22 cellular contexts compared by ENCODE assay signal in genomic region chr6:116419069-116419468, GRCh38. TPM values are rescaled to one million over a fixed set of nuclear protein-coding genes. Genes with fewer than 3 reads are reported as not detected.
DNase-seq lines count a peak whose midpoint lies in the region; ATAC-seq, FAIRE-seq and TF ChIP-seq lines count a peak whose summit lies in the region.
"Had no signal": no experiment of that assay in that cellular context is flagged by ENCODE, and none has a peak within 500 bp of the region (broad histone marks: within the 10 kb centered on the region; RNA-seq: fewer than 3 reads in every experiment).

No MANE protein-coding gene starts in this region.

- no TSS peak for BruUV-seq in HCT116 (replicated peaks; lab: Mats Ljungman, UMichigan)

- TF ChIP-seq RAD21 in HCT116 (IDR thresholded peaks at IDR 0.05; ENCODE audit: low read depth) = no peak

- in situ Hi-C loops in GM13976 (cut with MboI; ENCODE audit: low sequenced_read_pairs, unreplicated experiment) = no loop called here

- no peak overlapping the region for H3K4me3 ChIP-seq in HCT116 (replicated peaks in 1 of 2; ENCODE audit: low read depth in 1 of 2, low read length in 2 of 2)
- H3K4me3 ChIP-seq in bronchial epithelial cell (ENCODE audit: low read depth, low read length) = no peak overlapping the region
- H3K4me3 ChIP-seq in psoas muscle = no peak overlapping the region
- H3K4me3 ChIP-seq: skin epidermis, stomach had no signal

- H3K9me3 ChIP-seq in HCT116 (ENCODE audit: control insufficient read depth in 1 of 2, insufficient read depth in 1 of 2, low read depth in 1 of 2, low read length in 2 of 2) (no peaks in the 10 kb centered on the region), psoas muscle (no peaks in the 10 kb centered on the region)
- H3K9me3 ChIP-seq: stomach had no signal

- H3K4me1 ChIP-seq in HCT116 (ENCODE audit: control insufficient read depth in 1 of 2, insufficient read depth in 2 of 2, low read length in 2 of 2) (peaks cover 0 to 9% of the 10 kb centered on the region in 2 experiments; a peak in 2 of 4 replicates), psoas muscle (peaks cover 16% of the 10 kb centered on the region)

- intact Hi-C loops in HCT116 (cut with micrococcal nuclease) = no loop called here
- intact Hi-C loops in psoas muscle (cut with DNase I) = loop anchor here in 1 of 2 donors (5.0 to 10.0 kb wide), 2 partner anchors 47 to 134 kb away; partner anchors contain the start of gene DSE

- H3K27ac ChIP-seq in HCT116 (ENCODE audit: low read depth, low read length) (no peak overlapping the region), psoas muscle (peak overlapping the region; percentile 38)
- H3K27ac ChIP-seq: stomach had no signal

- RAD21 ChIA-PET in HCT116 (lab: Charles Lee; ENCODE audit: low non-redundant PET in 1 of 2, low total read pairs in 2 of 2, uncharacterized antibody in 2 of 2, unreplicated experiment in 2 of 2) = no interaction called here

- 82 to 88% (median 85%) methylated on average over 1 of the region's 1 CpG for WGBS in psoas muscle, 3 donors

- H3K4me2 ChIP-seq in HCT116 (ENCODE audit: low read length) = no peak overlapping the region

- H3K9me2 ChIP-seq in HCT116 (ENCODE audit: insufficient read depth) = no peaks in the 10 kb centered on the region

- no peak overlapping the region for H3K9ac ChIP-seq in HCT116 (ENCODE audit: low read length)

- H3K36me3 ChIP-seq in HCT116 (ENCODE audit: control insufficient read depth in 1 of 2, insufficient read depth in 2 of 2, low read length in 2 of 2) (no peaks in the 10 kb centered on the region), bronchial epithelial cell (ENCODE audit: control insufficient read depth, insufficient read depth, low read length) (no peaks in the 10 kb centered on the region), psoas muscle (ENCODE audit: insufficient read depth in 1 of 2, low read depth in 1 of 2) (no peaks in the 10 kb centered on the region)
- H3K36me3 ChIP-seq: stomach had no signal

- DNase-seq in HCT116 (ENCODE audit: low read depth, low spot score) (no peak), LHCN-M2 (ENCODE audit: low read depth) (peak; percentile 54), bronchial epithelial cell (ENCODE audit: low read depth) (peak; percentile 85), psoas muscle (no peak), NCI-H510A (lab: John Stamatoyannopoulos, UW) (no peak), GM13976 (ENCODE audit: low spot score) (no peak)
- DNase-seq: activated naive CD4-positive, alpha-beta T cell treated with anti-CD3 and anti-CD28 coated beads for 36 hours; activated T-cell treated with anti-CD3 and anti-CD28 coated beads, Interleukin-2, amount 50 U/mL, for 24 hours; AML-193; aorta; CD8-positive, alpha-beta memory T cell; DMS53; midbrain; NCI-H82; OCI-M1; stimulated activated CD4-positive, alpha-beta T cell treated with anti-CD3 and anti-CD28 coated beads, Interleukin-2, amount 100 ng/mL, for 48 hours; stomach; T-helper 2 cell had no signal

- no peaks in the 10 kb centered on the region; the same call in 1 of the 2 replicates for H3K79me2 ChIP-seq in HCT116 (ENCODE audit: insufficient read depth, low read length)

- no peak for FAIRE-seq in bronchial epithelial cell (lab: Jason Lieb, UNC)

- CTCF ChIA-PET in HCT116 (lab: Charles Lee) = no interaction called here

- H4K20me1 ChIP-seq in HCT116 (ENCODE audit: insufficient read depth) = no peaks in the 10 kb centered on the region

- POLR2A ChIA-PET in HCT116 (lab: Charles Lee) = no interaction called here

- no peak for ATAC-seq in HCT116
- no peak for ATAC-seq in psoas muscle
- no peak for ATAC-seq in GM18868 (IDR thresholded peaks at IDR 0.05; ENCODE audit: unreplicated experiment)
- ATAC-seq: left lobe of liver, WTC11 had no signal

- H3K27me3 ChIP-seq in HCT116 (ENCODE audit: insufficient read depth, low read length) (no peaks in the 10 kb centered on the region), bronchial epithelial cell (ENCODE audit: control insufficient read depth, insufficient read depth, low read length) (no peaks in the 10 kb centered on the region), psoas muscle (ENCODE audit: insufficient read depth in 3 of 3, low read length in 2 of 3) (no peaks in the 10 kb centered on the region)
- H3K27me3 ChIP-seq: stomach had no signal

- no peak for TF ChIP-seq CTCF in HCT116 (IDR thresholded peaks at IDR 0.05 in 2 of 3, conservative IDR thresholded peaks at IDR 0.05 in 1 of 3; ENCODE audit: borderline replicate concordance in 1 of 3, insufficient read depth in 1 of 3, low read depth in 2 of 3, low read length in 2 of 3)
- TF ChIP-seq CTCF in bronchial epithelial cell (IDR thresholded peaks at IDR 0.05; ENCODE audit: insufficient read depth, low read length, severe bottlenecking) = no peak
- no peak for TF ChIP-seq CTCF in psoas muscle (IDR thresholded peaks at IDR 0.05)
- no peak for TF ChIP-seq CTCF in GM13976 (IDR thresholded peaks at IDR 0.05; ENCODE audit: borderline replicate concordance, control extremely low read depth, extremely low read depth, insufficient read depth, missing control alignments)

- no peak overlapping the region for H2AFZ ChIP-seq in HCT116 (ENCODE audit: low read depth, low read length, poor library complexity, severe bottlenecking)

- no peak for TF ChIP-seq POLR2A in HCT116 (IDR thresholded peaks at IDR 0.05; ENCODE audit: borderline replicate concordance, extremely low read depth, insufficient read depth, insufficient read length)

TF ChIP-seq in HCT116, 20 proteins besides CTCF, POLR2A, EP300 and RAD21:
- TF ChIP-seq TCF7L2 (IDR thresholded peaks at IDR 0.05; ENCODE audit: borderline replicate concordance, extremely low read depth, insufficient read depth, insufficient read length) (no peak), CBX3 (IDR thresholded peaks at IDR 0.05; ENCODE audit: low read depth) (no peak), FOSL1 (IDR thresholded peaks at IDR 0.05; ENCODE audit: low read depth) (peak; percentile 26; the same call in 1 of the 2 replicates), ATF3 (IDR thresholded peaks at IDR 0.05) (no peak)

RNA-seq across cellular contexts. Expression of gene CALHM6, which starts 42.1 kb away (rescaled TPM):
- total RNA-seq in HCT116 (2021; ENCODE audit: unreplicated experiment) (not detected), LHCN-M2 (2014; rRNA removed) (2.7 and 3.9 TPM in 2 replicates), bronchial epithelial cell (0.64 and 0.79 TPM in 2 replicates), psoas muscle (under 1 TPM in 3 of 4 donors, not detected in 1; 0.50 to 0.84 (median 0.61) TPM)
- polyA plus RNA-seq in HCT116 (2012) = 0.35 TPM in 1 of 2 replicates, not detected in the other
- 6.3 TPM for polyA plus RNA-seq in LHCN-M2 (2012)
- 1 to 10 TPM in 2 of 3 donors, under 1 TPM in 1; 0.97 to 2.1 (median 1.1) TPM for polyA plus RNA-seq in psoas muscle

RNA-seq across cellular contexts. Expression of gene DSE, which starts 48.3 kb away (rescaled TPM):
- 38.5 TPM for total RNA-seq in HCT116 (2021; ENCODE audit: unreplicated experiment)
- 16.8 and 17.3 TPM in 2 replicates for polyA plus RNA-seq in HCT116 (2012)
- total RNA-seq in LHCN-M2 (2014; rRNA removed) = 28.4 and 31.7 TPM in 2 replicates
- 23.3 TPM for polyA plus RNA-seq in LHCN-M2 (2012)
- total RNA-seq in bronchial epithelial cell = 56.6 and 100 TPM in 2 replicates
- total RNA-seq in psoas muscle = 10 to 100 TPM in 3 of 4 donors, 1 to 10 TPM in 1; 9.6 to 26.7 (median 12.1) TPM
- 1 to 10 TPM; 2.3 to 5.2 (median 3.2) TPM for polyA plus RNA-seq in psoas muscle

Comparison
In these comparisons a context has a peak if more than half of its experiments do, and no peak if none do; other contexts are left out.
1. DNase-seq: peak in LHCN-M2 (single experiment) and bronchial epithelial cell (single experiment); none in HCT116 (single experiment), psoas muscle (0 of 2), NCI-H510A (single experiment) and GM13976 (single experiment).